18 cellular contexts compared by ENCODE assay signal in the genomic region with DNA sequence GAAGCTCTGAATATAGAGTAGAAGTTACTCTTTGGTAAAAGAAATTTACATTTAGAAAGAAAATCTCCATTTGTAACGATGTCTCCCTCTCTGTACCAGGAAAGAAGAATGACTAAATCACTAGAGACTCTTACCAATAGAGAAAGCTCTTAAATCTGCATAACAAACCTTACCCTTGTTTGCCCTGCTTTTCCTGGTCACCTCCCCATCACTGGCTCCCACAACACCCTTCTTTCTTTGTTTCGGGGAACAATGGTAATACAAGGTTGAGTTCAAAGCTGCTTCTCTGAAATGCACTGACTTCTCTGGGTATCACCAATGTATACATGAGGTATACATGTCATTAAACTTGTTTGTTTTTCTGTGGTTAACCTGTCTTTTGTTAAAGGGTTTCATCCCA.
DNase-seq lines count a peak whose midpoint lies in the region; TF ChIP-seq lines count a peak whose summit lies in the region.
"Had no signal": no experiment of that assay in that cellular context is flagged by ENCODE, and none has a peak within 500 bp of the region (broad histone marks: within the 10 kb centered on the region; RNA-seq: fewer than 3 reads in every experiment).

No MANE protein-coding gene starts in this region.

- H3K4me1 Mint-ChIP-seq in glutamatergic neuron (ENCODE audit: low read depth, unreplicated experiment) = peaks cover 19% of the 10 kb centered on the region
- H3K4me1 Mint-ChIP-seq: CD4-positive, CD25-positive, alpha-beta regulatory T cell had no signal

- in situ Hi-C loops in HAP-1 (cut with MboI; ENCODE audit: low sequenced_read_pairs) = no loop called here

- no peak overlapping the region for H4K8ac ChIP-seq in neuronal stem cell (ENCODE audit: low read depth, low read length)

- DNase-seq in HAP-1 (ENCODE audit: low spot score in 2 of 2) (peak; percentile 74 to 97), NCI-H748 (lab: John Stamatoyannopoulos, UW; ENCODE audit: unreplicated experiment) (peak; percentile 63), glutamatergic neuron (no peak), neuronal stem cell (ENCODE audit: low spot score) (no peak), DMS 273 (lab: John Stamatoyannopoulos, UW; ENCODE audit: unreplicated experiment) (no peak)
- DNase-seq in activated CD8-positive, alpha-beta memory T cell treated with anti-CD3 and anti-CD28 coated beads, Interleukin-2, amount 50 U/mL, for 4 hours = no peak
- DNase-seq: Caco-2; CD4-positive, CD25-positive, alpha-beta regulatory T cell; IMR-90; NCI-H1105; NCI-H146; NCI-H2029 treated with DMSO at 0.1 percent for 48 hours; NCI-H69; SHP77 treated with DMSO at 0.1 percent for 48 hours; SW 1271 had no signal

- WGBS in neuronal stem cell (ENCODE audit: extremely low coverage in 2 of 2, insufficient read length in 2 of 2, insufficient replicate concordance in 1 of 2), 2 donors = no CpG with 5 or more reads among the region's 2 CpGs

- H3K4me2 ChIP-seq in neuronal stem cell (ENCODE audit: insufficient read depth, low read length, poor library complexity, severe bottlenecking) = no peak overlapping the region

- no peaks in the 10 kb centered on the region for H3K9me3 ChIP-seq in HAP-1
- H3K9me3 ChIP-seq in neuron (ENCODE audit: low read length) = no peaks in the 10 kb centered on the region
- peaks cover 0 to 2% of the 10 kb centered on the region in 2 donors for H3K9me3 ChIP-seq in neuronal stem cell (replicated peaks in 1 of 2; ENCODE audit: control insufficient read depth in 2 of 2, insufficient read depth in 1 of 2, low read depth in 1 of 2, low read length in 2 of 2)
- H3K9me3 ChIP-seq: Caco-2 had no signal

- no peak overlapping the region for H2BK120ac ChIP-seq in neuronal stem cell (ENCODE audit: low read depth, low read length)

- no peak overlapping the region for H2BK15ac ChIP-seq in neuronal stem cell (ENCODE audit: low read length)

- no peak overlapping the region for H3K18ac ChIP-seq in neuronal stem cell (ENCODE audit: low read length)

- no peaks in the 10 kb centered on the region for H3K36me3 Mint-ChIP-seq in glutamatergic neuron (ENCODE audit: unreplicated experiment)
- H3K36me3 Mint-ChIP-seq: CD4-positive, CD25-positive, alpha-beta regulatory T cell had no signal

- no peak overlapping the region for H2AK5ac ChIP-seq in neuronal stem cell (ENCODE audit: low read depth, low read length)

- H3K4me3 ChIP-seq in HAP-1 (no peak overlapping the region), neuron (ENCODE audit: low read length) (no peak overlapping the region), neuronal stem cell (ENCODE audit: low read length in 2 of 2) (no peak overlapping the region)
- H3K4me3 ChIP-seq: SK-N-MC had no signal

- peak overlapping the region; percentile 38 for H2AFZ ChIP-seq in neuron (ENCODE audit: low read depth, low read length)
- no peak overlapping the region for H2AFZ ChIP-seq in neuronal stem cell (ENCODE audit: low read length)

- H3K27ac ChIP-seq in neuronal stem cell (replicated peaks; ENCODE audit: low read length) = no peak overlapping the region
- H3K27ac ChIP-seq: RWPE1, SK-N-MC had no signal

- no peak overlapping the region for H3K4me3 Mint-ChIP-seq in glutamatergic neuron (ENCODE audit: unreplicated experiment)
- H3K4me3 Mint-ChIP-seq: CD4-positive, CD25-positive, alpha-beta regulatory T cell had no signal

- no peak overlapping the region for H2BK5ac ChIP-seq in neuronal stem cell (ENCODE audit: low read length)

- H3K9ac ChIP-seq in neuronal stem cell (ENCODE audit: low read depth, low read length, poor library complexity) = no peak overlapping the region

- no peak for TF ChIP-seq CTCF in glutamatergic neuron (IDR thresholded peaks at IDR 0.05; ENCODE audit: partially characterized antibody, unreplicated experiment)

- H3K23ac ChIP-seq in neuronal stem cell (ENCODE audit: low read depth, low read length, poor library complexity) = no peak overlapping the region

- H3K36me3 ChIP-seq in HAP-1 (replicated peaks) = no peaks in the 10 kb centered on the region
- no peaks in the 10 kb centered on the region for H3K36me3 ChIP-seq in neuron (ENCODE audit: insufficient read depth, low read length)
- H3K36me3 ChIP-seq in neuronal stem cell (replicated peaks in 1 of 2; ENCODE audit: control insufficient read depth in 2 of 2, insufficient read depth in 2 of 2, low read length in 2 of 2) = no peaks in the 10 kb centered on the region

- H3K27me3 ChIP-seq in HAP-1 (ENCODE audit: low read depth) (no peaks in the 10 kb centered on the region), neuron (ENCODE audit: insufficient read depth, low read length) (no peaks in the 10 kb centered on the region), neuronal stem cell (ENCODE audit: control insufficient read depth in 3 of 3, insufficient read depth in 3 of 3, low read depth in 1 of 3, low read length in 3 of 3) (no peaks in the 10 kb centered on the region)

- H3K27me3 Mint-ChIP-seq in glutamatergic neuron (ENCODE audit: unreplicated experiment) = no peaks in the 10 kb centered on the region
- H3K27me3 Mint-ChIP-seq: CD4-positive, CD25-positive, alpha-beta regulatory T cell had no signal

- no peak overlapping the region for H4K91ac ChIP-seq in neuronal stem cell (ENCODE audit: low read depth, low read length, poor library complexity)

- no peak overlapping the region for H3K14ac ChIP-seq in neuronal stem cell (ENCODE audit: low read length)

- peaks cover 27% of the 10 kb centered on the region for H3K4me1 ChIP-seq in HAP-1
- H3K4me1 ChIP-seq in neuron (ENCODE audit: insufficient read depth, low read length) = no peaks in the 10 kb centered on the region
- no peaks in the 10 kb centered on the region for H3K4me1 ChIP-seq in neuronal stem cell (ENCODE audit: control insufficient read depth in 2 of 2, insufficient read depth in 1 of 2, low read depth in 1 of 2, low read length in 2 of 2)

- no peak overlapping the region for H3K4ac ChIP-seq in neuronal stem cell (ENCODE audit: low read length)

- peak overlapping the region; percentile 4 for H3K27ac Mint-ChIP-seq in glutamatergic neuron (ENCODE audit: unreplicated experiment)
- H3K27ac Mint-ChIP-seq: CD4-positive, CD25-positive, alpha-beta regulatory T cell had no signal

- H3K9me3 Mint-ChIP-seq in glutamatergic neuron (ENCODE audit: unreplicated experiment) = no peaks in the 10 kb centered on the region

- no peaks in the 10 kb centered on the region for H3K79me1 ChIP-seq in neuronal stem cell (ENCODE audit: low read depth, low read length)

- H2BK12ac ChIP-seq in neuronal stem cell (ENCODE audit: low read length) = no peak overlapping the region

Comparison
In these comparisons a context has a peak if more than half of its experiments do, and no peak if none do; other contexts are left out.
1. DNase-seq: peak in HAP-1 (2 of 2) and NCI-H748 (single experiment); none in glutamatergic neuron (single experiment), neuronal stem cell (single experiment), activated CD8-positive, alpha-beta memory T cell treated with anti-CD3 and anti-CD28 coated beads, Interleukin-2, amount 50 U/mL, for 4 hours (single experiment) and DMS 273 (single experiment).